ENCODE assay signal across 12 cellular contexts in the genomic region with DNA sequence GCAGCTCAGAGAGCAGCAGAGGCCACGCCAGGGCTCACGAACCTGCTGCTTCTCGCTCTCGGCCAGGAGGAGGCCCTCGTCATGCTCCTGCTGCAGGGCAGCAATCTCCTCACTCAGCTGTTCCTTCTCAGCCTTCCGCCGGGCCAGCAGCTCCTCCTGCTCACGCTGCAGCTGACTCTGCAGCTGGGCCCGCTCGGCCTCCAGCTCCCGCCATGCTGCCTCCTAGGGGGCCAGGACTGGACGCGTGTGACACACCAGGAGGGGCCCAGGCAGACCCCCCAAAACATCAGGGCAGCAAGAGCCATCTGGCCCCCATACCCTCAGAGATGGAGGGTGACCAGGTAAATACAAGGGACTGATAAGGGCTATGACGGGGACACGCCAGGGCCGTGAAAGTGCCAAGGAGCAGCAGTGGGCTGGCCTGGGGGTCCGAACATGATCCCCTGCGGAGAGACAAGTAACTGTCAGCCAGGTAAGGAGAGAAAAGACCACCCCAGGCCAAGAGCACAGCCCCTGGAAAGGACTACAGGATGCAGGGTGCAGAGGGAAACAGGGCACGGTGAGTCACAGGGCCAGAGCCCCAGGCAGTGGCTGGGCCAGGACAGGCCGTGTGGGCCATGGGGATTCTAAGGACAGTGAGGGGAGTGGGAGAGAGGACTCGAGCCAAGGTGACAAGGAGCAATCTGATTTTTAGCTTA. TPM values are rescaled to one million over a fixed set of nuclear protein-coding genes. Genes with fewer than 3 reads are reported as not detected.
DNase-seq lines count a peak whose midpoint lies in the region; ATAC-seq and TF ChIP-seq lines count a peak whose summit lies in the region.
"Not testable (repeated sequence)": the region's sequence is repeated elsewhere in the genome, so short reads cannot be mapped to it uniquely, and the experiment has no call there.
"Had no signal": no experiment of that assay in that cellular context is flagged by ENCODE, and none has a peak within 500 bp of the region (broad histone marks: within the 10 kb centered on the region; RNA-seq: fewer than 3 reads in every experiment).

No MANE protein-coding gene starts in this region.

- peak overlapping the region; percentile 42 for H2BK5ac ChIP-seq in neuronal stem cell (ENCODE audit: low read length)

- H3K9me3 Mint-ChIP-seq in activated CD4-positive, alpha-beta memory T cell treated with anti-CD3 and anti-CD28 coated beads, Interleukin-2, amount 10 ng/mL, durations not matched to agents 7 days and 5 days; activated naive CD8-positive, alpha-beta T cell treated with anti-CD3 and anti-CD28 coated beads, Interleukin-2, amount 10 ng/mL, durations not matched to agents 7 days and 5 days; stimulated activated naive B cell treated with anti-CD40 and anti-IgM and Interleukin-4, amounts not matched to agents 10 μg/mL and 1 μg/mL and 100 μg/mL, for 72 hours: not testable (repeated sequence)

- peaks cover 17 to 48% of the 10 kb centered on the region in 2 donors for H3K36me3 ChIP-seq in neuronal stem cell (replicated peaks in 1 of 2; ENCODE audit: control insufficient read depth in 2 of 2, insufficient read depth in 2 of 2, low read length in 2 of 2)

- H3K4me1 ChIP-seq in neuronal stem cell (ENCODE audit: control insufficient read depth in 2 of 2, insufficient read depth in 1 of 2, low read depth in 1 of 2, low read length in 2 of 2) = peaks cover 13 to 15% of the 10 kb centered on the region in 2 donors

- peak overlapping the region; percentile 56 for H3K23ac ChIP-seq in neuronal stem cell (ENCODE audit: low read depth, low read length, poor library complexity)

- H3K9me3 ChIP-seq in neuronal stem cell (replicated peaks in 1 of 2; ENCODE audit: control insufficient read depth in 2 of 2, insufficient read depth in 1 of 2, low read depth in 1 of 2, low read length in 2 of 2) = not testable (repeated sequence)

- not testable (repeated sequence) for H3K27me3 ChIP-seq in neuronal stem cell (ENCODE audit: control insufficient read depth in 3 of 3, insufficient read depth in 3 of 3, low read depth in 1 of 3, low read length in 3 of 3)

- TF ChIP-seq CTCF in C4-2B (conservative IDR thresholded peaks at IDR 0.05) = not testable (repeated sequence)

- peak overlapping the region; percentile 36 for H3K18ac ChIP-seq in neuronal stem cell (ENCODE audit: low read length)

- not testable (repeated sequence) for H3K4me3 ChIP-seq in neuronal stem cell (ENCODE audit: low read length in 2 of 2)

- not testable (repeated sequence) for H3K4me2 ChIP-seq in neuronal stem cell (ENCODE audit: insufficient read depth, low read length, poor library complexity, severe bottlenecking)

- not testable (repeated sequence) for H2AFZ ChIP-seq in neuronal stem cell (ENCODE audit: low read length)

- H3K27me3 Mint-ChIP-seq in activated CD4-positive, alpha-beta memory T cell treated with anti-CD3 and anti-CD28 coated beads, Interleukin-2, amount 10 ng/mL, durations not matched to agents 7 days and 5 days; activated naive CD8-positive, alpha-beta T cell treated with anti-CD3 and anti-CD28 coated beads, Interleukin-2, amount 10 ng/mL, durations not matched to agents 7 days and 5 days; stimulated activated naive B cell treated with anti-CD40 and anti-IgM and Interleukin-4, amounts not matched to agents 10 μg/mL and 1 μg/mL and 100 μg/mL, for 72 hours: not testable (repeated sequence)

- peak overlapping the region; percentile 89 for H2BK12ac ChIP-seq in neuronal stem cell (ENCODE audit: low read length)

- not testable (repeated sequence) for H3K36me3 Mint-ChIP-seq in activated CD4-positive, alpha-beta memory T cell treated with anti-CD3 and anti-CD28 coated beads, Interleukin-2, amount 10 ng/mL, durations not matched to agents 7 days and 5 days (ENCODE audit: low read depth); activated naive CD8-positive, alpha-beta T cell treated with anti-CD3 and anti-CD28 coated beads, Interleukin-2, amount 10 ng/mL, durations not matched to agents 7 days and 5 days; stimulated activated naive B cell treated with anti-CD40 and anti-IgM and Interleukin-4, amounts not matched to agents 10 μg/mL and 1 μg/mL and 100 μg/mL, for 72 hours

- not testable (repeated sequence) for H3K14ac ChIP-seq in neuronal stem cell (ENCODE audit: low read length)

- peak overlapping the region; percentile 88; the same call in 1 of the 2 replicates for H3K27ac ChIP-seq in C4-2B
- peak overlapping the region; percentile 5 for H3K27ac ChIP-seq in neuronal stem cell (replicated peaks; ENCODE audit: low read length)

- WGBS in neuronal stem cell (ENCODE audit: extremely low coverage in 2 of 2, insufficient read length in 2 of 2, insufficient replicate concordance in 1 of 2), 2 donors = no CpG with 5 or more reads among the region's 21 CpGs

- H3K4me1 Mint-ChIP-seq in activated CD4-positive, alpha-beta memory T cell treated with anti-CD3 and anti-CD28 coated beads, Interleukin-2, amount 10 ng/mL, durations not matched to agents 7 days and 5 days; activated naive CD8-positive, alpha-beta T cell treated with anti-CD3 and anti-CD28 coated beads, Interleukin-2, amount 10 ng/mL, durations not matched to agents 7 days and 5 days; stimulated activated naive B cell treated with anti-CD40 and anti-IgM and Interleukin-4, amounts not matched to agents 10 μg/mL and 1 μg/mL and 100 μg/mL, for 72 hours: not testable (repeated sequence)

- CTCF ChIA-PET in activated CD4-positive, alpha-beta memory T cell treated with anti-CD3 and anti-CD28 coated beads, Interleukin-2, amount 10 ng/mL, durations not matched to agents 7 days and 5 days (lab: Charles Lee) = interaction anchor here (1.0 to 3.0 kb wide), 16 partner anchors 8 to 426 kb away, joined by 5 to 29 read pairs (median 10); a partner anchor contains a TSS

- not testable (repeated sequence) for H3K4ac ChIP-seq in neuronal stem cell (ENCODE audit: low read length)

- H3K9ac ChIP-seq in neuronal stem cell (ENCODE audit: low read depth, low read length, poor library complexity) = peak overlapping the region; percentile 67

- not testable (repeated sequence) for H3K4me3 Mint-ChIP-seq in activated CD4-positive, alpha-beta memory T cell treated with anti-CD3 and anti-CD28 coated beads, Interleukin-2, amount 10 ng/mL, durations not matched to agents 7 days and 5 days; activated naive CD8-positive, alpha-beta T cell treated with anti-CD3 and anti-CD28 coated beads, Interleukin-2, amount 10 ng/mL, durations not matched to agents 7 days and 5 days; stimulated activated naive B cell treated with anti-CD40 and anti-IgM and Interleukin-4, amounts not matched to agents 10 μg/mL and 1 μg/mL and 100 μg/mL, for 72 hours

- H2BK15ac ChIP-seq in neuronal stem cell (ENCODE audit: low read length) = peak overlapping the region; percentile 26

- H3K27ac Mint-ChIP-seq in activated CD4-positive, alpha-beta memory T cell treated with anti-CD3 and anti-CD28 coated beads, Interleukin-2, amount 10 ng/mL, durations not matched to agents 7 days and 5 days; activated naive CD8-positive, alpha-beta T cell treated with anti-CD3 and anti-CD28 coated beads, Interleukin-2, amount 10 ng/mL, durations not matched to agents 7 days and 5 days; stimulated activated naive B cell treated with anti-CD40 and anti-IgM and Interleukin-4, amounts not matched to agents 10 μg/mL and 1 μg/mL and 100 μg/mL, for 72 hours: not testable (repeated sequence)

- peak overlapping the region; percentile 66 for H4K8ac ChIP-seq in neuronal stem cell (ENCODE audit: low read depth, low read length)

- DNase-seq in M059J (ENCODE audit: low read depth) (peak; percentile 44), left lobe of liver (ENCODE audit: low spot score) (peak; percentile 65)
- peak; percentile 16 for DNase-seq in activated CD4-positive, alpha-beta memory T cell treated with anti-CD3 and anti-CD28 coated beads, Interleukin-2, amount 10 ng/mL, durations not matched to agents 7 days and 5 days
- peak; percentile 45 for DNase-seq in activated naive CD8-positive, alpha-beta T cell treated with anti-CD3 and anti-CD28 coated beads, Interleukin-2, amount 10 ng/mL, durations not matched to agents 7 days and 5 days
- peak; percentile 4 for DNase-seq in effector CD4-positive, alpha-beta T cell
- not testable (repeated sequence) for DNase-seq in neuronal stem cell (ENCODE audit: low spot score)
- peak; percentile 6 for DNase-seq in stimulated activated naive B cell treated with anti-CD40 and anti-IgM and Interleukin-4, amounts not matched to agents 10 μg/mL and 1 μg/mL and 100 μg/mL, for 72 hours

- POLR2A ChIA-PET in activated CD4-positive, alpha-beta memory T cell treated with anti-CD3 and anti-CD28 coated beads, Interleukin-2, amount 10 ng/mL, durations not matched to agents 7 days and 5 days (lab: Charles Lee) = not testable (repeated sequence)
- POLR2A ChIA-PET in activated naive CD8-positive, alpha-beta T cell treated with anti-CD3 and anti-CD28 coated beads, Interleukin-2, amount 10 ng/mL, durations not matched to agents 7 days and 5 days (lab: Charles Lee) = interaction anchor here (1.0 kb wide), 1 partner anchor 285 kb away, joined by 5 read pairs; no protein-coding TSS in a partner anchor

- H3K79me1 ChIP-seq in neuronal stem cell (ENCODE audit: low read depth, low read length) = not testable (repeated sequence)

- not testable (repeated sequence) for ATAC-seq in activated naive CD8-positive, alpha-beta T cell treated with anti-CD3 and anti-CD28 coated beads, Interleukin-2, amount 10 ng/mL, durations not matched to agents 7 days and 5 days (ENCODE audit: low read depth); left lobe of liver; stimulated activated naive B cell treated with anti-CD40 and anti-IgM and Interleukin-4, amounts not matched to agents 10 μg/mL and 1 μg/mL and 100 μg/mL, for 72 hours (replicated peaks)

- H4K91ac ChIP-seq in neuronal stem cell (ENCODE audit: low read depth, low read length, poor library complexity) = peak overlapping the region; percentile 75

- peak overlapping the region; percentile 47 for H2AK5ac ChIP-seq in neuronal stem cell (ENCODE audit: low read depth, low read length)

- peak overlapping the region; percentile 7 for H2BK120ac ChIP-seq in neuronal stem cell (ENCODE audit: low read depth, low read length)

RNA-seq across cellular contexts. Expression of a gene that starts 6.6 kb away (rescaled TPM):
- 16.4 and 34.9 TPM in 2 replicates for total RNA-seq in M059J (2014; rRNA removed; shearing (Covaris generic))
- total RNA-seq in activated CD4-positive, alpha-beta memory T cell treated with anti-CD3 and anti-CD28 coated beads, Interleukin-2, amount 10 ng/mL, durations not matched to agents 7 days and 5 days = 1 to 10 TPM; 1.7 to 2.2 TPM
- 10 to 100 TPM; 11.3 to 12.6 TPM for total RNA-seq in activated naive CD8-positive, alpha-beta T cell treated with anti-CD3 and anti-CD28 coated beads, Interleukin-2, amount 10 ng/mL, durations not matched to agents 7 days and 5 days
- total RNA-seq in left lobe of liver = 23.0 TPM
- polyA plus RNA-seq in neuronal stem cell (2013, experiment 1 of 2) = 19.8 TPM
- polyA plus RNA-seq in neuronal stem cell (2013, experiment 2 of 2) = 20.3 TPM

RNA-seq across cellular contexts. Expression of a gene that starts 46.8 kb away (rescaled TPM):
- total RNA-seq in M059J (2014; rRNA removed; shearing (Covaris generic)) = not detected in 2 replicates
- 1,000 to 10,000 TPM; 1,570 to 1,691 TPM for total RNA-seq in activated CD4-positive, alpha-beta memory T cell treated with anti-CD3 and anti-CD28 coated beads, Interleukin-2, amount 10 ng/mL, durations not matched to agents 7 days and 5 days
- total RNA-seq in activated naive CD8-positive, alpha-beta T cell treated with anti-CD3 and anti-CD28 coated beads, Interleukin-2, amount 10 ng/mL, durations not matched to agents 7 days and 5 days = 1,000 to 10,000 TPM; 3,257 to 3,430 TPM
- 1,159 TPM for total RNA-seq in left lobe of liver
- polyA plus RNA-seq in neuronal stem cell (2013, experiment 1 of 2) = 14.3 TPM
- 15.9 TPM for polyA plus RNA-seq in neuronal stem cell (2013, experiment 2 of 2)
- polyA plus RNA-seq: adipose tissue, hepatocyte, lung, thymus had no signal

Comparison
In these comparisons a context has a peak if more than half of its experiments do, and no peak if none do; other contexts are left out.
1. RNA of a gene that starts 46.8 kb away (total RNA-seq): 3,257 to 3,430 TPM in activated naive CD8-positive, alpha-beta T cell treated with anti-CD3 and anti-CD28 coated beads, Interleukin-2, amount 10 ng/mL, durations not matched to agents 7 days and 5 days, 1,570 to 1,691 TPM in activated CD4-positive, alpha-beta memory T cell treated with anti-CD3 and anti-CD28 coated beads, Interleukin-2, amount 10 ng/mL, durations not matched to agents 7 days and 5 days and 1,159 TPM in left lobe of liver (single experiment); not detected in M059J; every median in the first group is over 1,000 times any median in the second.